29 cellular contexts compared by ENCODE assay signal in the genomic region with DNA sequence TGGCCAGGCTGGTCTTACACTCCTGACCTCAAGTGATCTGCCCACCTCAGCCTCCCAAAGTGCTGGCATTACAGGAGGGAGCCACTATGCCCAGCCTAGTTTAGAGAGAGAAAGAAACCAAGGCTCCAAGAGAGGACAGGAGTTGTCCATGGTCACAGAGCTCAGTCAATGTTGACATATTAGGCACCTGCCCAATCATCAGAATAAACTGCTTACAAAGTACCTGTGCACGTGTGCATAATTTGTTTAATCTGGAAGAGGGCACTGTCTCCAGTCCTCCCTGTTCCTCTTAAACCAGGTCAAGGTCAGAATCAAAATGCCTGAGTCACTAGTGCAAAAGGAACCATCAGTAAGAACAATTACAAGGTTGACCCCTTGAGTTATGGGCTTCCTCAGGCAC. TPM values are rescaled to one million over a fixed set of nuclear protein-coding genes. Genes with fewer than 3 reads are reported as not detected.
DNase-seq lines count a peak whose midpoint lies in the region; ATAC-seq and TF ChIP-seq lines count a peak whose summit lies in the region.
"Had no signal": no experiment of that assay in that cellular context is flagged by ENCODE, and none has a peak within 500 bp of the region (broad histone marks: within the 10 kb centered on the region; RNA-seq: fewer than 3 reads in every experiment).

No MANE protein-coding gene starts in this region.

- ATAC-seq in central memory CD8-positive, alpha-beta T cell (replicated peaks; ENCODE audit: extremely low read depth, poor library complexity, severe bottlenecking), result no peak
- ATAC-seq in stimulated activated effector memory CD8-positive, alpha-beta T cell treated with anti-CD3 and anti-CD28 coated beads, Interleukin-12 subunit alpha, Interleukin-12 subunit beta, amount 100 ng/mL, for 72 hours, result no peak
- no peak for ATAC-seq in GM23338
- ATAC-seq: stimulated activated naive CD8-positive, alpha-beta T cell treated with anti-CD3 and anti-CD28 coated beads, Interleukin-15, Interleukin-2, amounts not matched to agents 100 U/mL and 50 U/mL, for 24 hours had no signal

- no peaks in the 10 kb centered on the region for H4K20me1 ChIP-seq in GM23338 (replicated peaks; ENCODE audit: insufficient read depth)

- intact Hi-C loops in head of caudate nucleus (cut with DNase I), result no loop called here

- no peak overlapping the region for H2AFZ ChIP-seq in GM23338

- H3K79me2 ChIP-seq in GM23338 (replicated peaks; ENCODE audit: insufficient read depth), result no peaks in the 10 kb centered on the region

- H3K36me3 ChIP-seq in GM23338 (ENCODE audit: insufficient read depth), result no peaks in the 10 kb centered on the region
- H3K36me3 ChIP-seq: brain microvascular endothelial cell, HAP-1, ovary, WERI-Rb-1 had no signal

- no peaks in the 10 kb centered on the region; the same call in 1 of the 2 replicates for H3K9me2 ChIP-seq in GM23338 (ENCODE audit: insufficient read depth)

- H3F3A ChIP-seq in GM23338 (replicated peaks; ENCODE audit: low read depth), result no peaks in the 10 kb centered on the region

- H3K27me3 ChIP-seq in GM23338 (ENCODE audit: insufficient read depth), result no peaks in the 10 kb centered on the region
- H3K27me3 ChIP-seq: brain microvascular endothelial cell, ovary, Peyer's patch, upper lobe of right lung had no signal

- no peak overlapping the region for H3K4me3 ChIP-seq in GM23338
- H3K4me3 ChIP-seq: HAP-1, ovary, Peyer's patch, upper lobe of right lung had no signal

- H3K27ac ChIP-seq in GM23338 (ENCODE audit: low read depth), result no peak overlapping the region
- H3K27ac ChIP-seq: brain microvascular endothelial cell, ovary, Peyer's patch, upper lobe of right lung, WERI-Rb-1 had no signal

- no peaks in the 10 kb centered on the region for H3K27me3 Mint-ChIP-seq in activated naive CD4-positive, alpha-beta T cell treated with anti-CD3 and anti-CD28 coated beads, Interleukin-2, amount 50 U/mL, for 24 hours
- H3K27me3 Mint-ChIP-seq in IgD-negative memory B cell, result no peaks in the 10 kb centered on the region
- H3K27me3 Mint-ChIP-seq in central memory CD8-positive, alpha-beta T cell, result no peaks in the 10 kb centered on the region
- peaks cover 11% of the 10 kb centered on the region for H3K27me3 Mint-ChIP-seq in GM23338 (ENCODE audit: insufficient read depth, low read depth, poor library complexity)

- peak overlapping the region; percentile 46 for H3K27ac Mint-ChIP-seq in activated naive CD4-positive, alpha-beta T cell treated with anti-CD3 and anti-CD28 coated beads, Interleukin-2, amount 50 U/mL, for 24 hours
- H3K27ac Mint-ChIP-seq in IgD-negative memory B cell, result peak overlapping the region in 2 of 3 donors; percentile 23 to 39
- peak overlapping the region; percentile 82 for H3K27ac Mint-ChIP-seq in central memory CD8-positive, alpha-beta T cell (ENCODE audit: low read depth)
- H3K27ac Mint-ChIP-seq in stimulated activated effector memory CD8-positive, alpha-beta T cell treated with anti-CD3 and anti-CD28 coated beads, Interleukin-12 subunit alpha, Interleukin-12 subunit beta, amount 100 ng/mL, for 72 hours, result peak overlapping the region; percentile 90
- H3K27ac Mint-ChIP-seq in GM23338, result no peak overlapping the region

- peaks cover 9% of the 10 kb centered on the region for H3K4me1 Mint-ChIP-seq in activated naive CD4-positive, alpha-beta T cell treated with anti-CD3 and anti-CD28 coated beads, Interleukin-2, amount 50 U/mL, for 24 hours
- H3K4me1 Mint-ChIP-seq in IgD-negative memory B cell, result peaks cover 10 to 34% (median 23%) of the 10 kb centered on the region in 3 donors
- H3K4me1 Mint-ChIP-seq in central memory CD8-positive, alpha-beta T cell, result peaks cover 28% of the 10 kb centered on the region
- H3K4me1 Mint-ChIP-seq in stimulated activated effector memory CD8-positive, alpha-beta T cell treated with anti-CD3 and anti-CD28 coated beads, Interleukin-12 subunit alpha, Interleukin-12 subunit beta, amount 100 ng/mL, for 72 hours, result peaks cover 29% of the 10 kb centered on the region
- H3K4me1 Mint-ChIP-seq in GM23338, result peaks cover 32% of the 10 kb centered on the region

- H3K4me3 Mint-ChIP-seq in activated naive CD4-positive, alpha-beta T cell treated with anti-CD3 and anti-CD28 coated beads, Interleukin-2, amount 50 U/mL, for 24 hours, result no peak overlapping the region
- H3K4me3 Mint-ChIP-seq in IgD-negative memory B cell (no peak overlapping the region), GM23338 (no peak overlapping the region)
- no peak overlapping the region for H3K4me3 Mint-ChIP-seq in central memory CD8-positive, alpha-beta T cell
- no peak overlapping the region for H3K4me3 Mint-ChIP-seq in stimulated activated effector memory CD8-positive, alpha-beta T cell treated with anti-CD3 and anti-CD28 coated beads, Interleukin-12 subunit alpha, Interleukin-12 subunit beta, amount 100 ng/mL, for 72 hours

- peaks cover 22% of the 10 kb centered on the region for H3K4me1 ChIP-seq in GM23338 (ENCODE audit: insufficient read depth)
- H3K4me1 ChIP-seq: HAP-1, Peyer's patch had no signal

- DNase-seq in activated naive CD4-positive, alpha-beta T cell treated with anti-CD3 and anti-CD28 coated beads, Interleukin-2, amount 50 U/mL, for 16 hours, result no peak
- DNase-seq in central memory CD8-positive, alpha-beta T cell (ENCODE audit: low spot score in 2 of 2), result no peak
- DNase-seq in stimulated activated effector memory CD8-positive, alpha-beta T cell treated with anti-CD3 and anti-CD28 coated beads, Interleukin-12 subunit alpha, Interleukin-12 subunit beta, amount 100 ng/mL, for 72 hours (ENCODE audit: low spot score in 2 of 2), result no peak
- DNase-seq in head of caudate nucleus, result no peak
- DNase-seq in GM23338 (ENCODE audit: low spot score), result no peak
- DNase-seq in glomerular visceral epithelial cell (ENCODE audit: extremely low spot score), result no peak
- DNase-seq: activated CD4-positive, alpha-beta T cell treated with anti-CD3 and anti-CD28 coated beads for 48 hours; activated naive CD4-positive, alpha-beta T cell; activated T-cell treated with anti-CD3 and anti-CD28 coated beads, Interleukin-2, amount 50 U/mL, for 1 hour; amygdala; brain microvascular endothelial cell; DMS 273 treated with DMSO at 0.1 percent for 48 hours; hippocampal formation; Kasumi-1; NCI-H1436; NCI-H2081; NCI-H2227 treated with DMSO at 0.1 percent for 48 hours; NCI-H526 treated with DMSO at 0.1 percent for 48 hours; ovary; retina; SHP77 treated with DMSO at 0.1 percent for 48 hours; small intestine; stimulated activated naive CD8-positive, alpha-beta T cell treated with anti-CD3 and anti-CD28 coated beads, Interleukin-15, Interleukin-2, amounts not matched to agents 100 U/mL and 50 U/mL, for 24 hours; upper lobe of right lung; WERI-Rb-1 had no signal

- no peak overlapping the region for H3K4me2 ChIP-seq in GM23338

- TF ChIP-seq CTCF in GM23338 (conservative IDR thresholded peaks at IDR 0.05; ENCODE audit: low read depth in 2 of 2), result no peak

- H3K36me3 Mint-ChIP-seq in activated naive CD4-positive, alpha-beta T cell treated with anti-CD3 and anti-CD28 coated beads, Interleukin-2, amount 50 U/mL, for 24 hours, result peaks cover 25% of the 10 kb centered on the region
- H3K36me3 Mint-ChIP-seq in IgD-negative memory B cell (peaks cover 2% of the 10 kb centered on the region), GM23338 (ENCODE audit: low read depth) (no peaks in the 10 kb centered on the region; the same call in 2 of the 3 replicates)
- peaks cover 75% of the 10 kb centered on the region for H3K36me3 Mint-ChIP-seq in central memory CD8-positive, alpha-beta T cell (ENCODE audit: insufficient read depth)
- H3K36me3 Mint-ChIP-seq in stimulated activated effector memory CD8-positive, alpha-beta T cell treated with anti-CD3 and anti-CD28 coated beads, Interleukin-12 subunit alpha, Interleukin-12 subunit beta, amount 100 ng/mL, for 72 hours, result peaks cover 99% of the 10 kb centered on the region

- H3K9me3 Mint-ChIP-seq in activated naive CD4-positive, alpha-beta T cell treated with anti-CD3 and anti-CD28 coated beads, Interleukin-2, amount 50 U/mL, for 24 hours, result no peaks in the 10 kb centered on the region
- H3K9me3 Mint-ChIP-seq in IgD-negative memory B cell (no peaks in the 10 kb centered on the region), GM23338 (no peaks in the 10 kb centered on the region; the same call in 2 of the 3 replicates)
- H3K9me3 Mint-ChIP-seq in central memory CD8-positive, alpha-beta T cell, result no peaks in the 10 kb centered on the region
- H3K9me3 Mint-ChIP-seq in stimulated activated effector memory CD8-positive, alpha-beta T cell treated with anti-CD3 and anti-CD28 coated beads, Interleukin-12 subunit alpha, Interleukin-12 subunit beta, amount 100 ng/mL, for 72 hours, result no peaks in the 10 kb centered on the region

TF ChIP-seq in GM23338, 12 proteins besides CTCF, POLR2A, EP300 and RAD21 (continues in another document):
- no peak for TF ChIP-seq NANOG (IDR thresholded peaks at IDR 0.05; ENCODE audit: borderline replicate concordance)

RNA-seq across cellular contexts. Expression of a gene that starts 20.3 kb away (rescaled TPM):
- polyA plus RNA-seq in IgD-negative memory B cell, result 33.8 TPM
- total RNA-seq in GM23338 (2014; rRNA removed; shearing (Covaris generic)), result 85.1 and 86.5 TPM in 2 replicates
- polyA plus RNA-seq in GM23338 (2016; fragmentation: Nextera tagmentation; extraction: Ambion mirVana), result 26.6 and 35.1 TPM in 2 replicates
